In the genomic region with DNA sequence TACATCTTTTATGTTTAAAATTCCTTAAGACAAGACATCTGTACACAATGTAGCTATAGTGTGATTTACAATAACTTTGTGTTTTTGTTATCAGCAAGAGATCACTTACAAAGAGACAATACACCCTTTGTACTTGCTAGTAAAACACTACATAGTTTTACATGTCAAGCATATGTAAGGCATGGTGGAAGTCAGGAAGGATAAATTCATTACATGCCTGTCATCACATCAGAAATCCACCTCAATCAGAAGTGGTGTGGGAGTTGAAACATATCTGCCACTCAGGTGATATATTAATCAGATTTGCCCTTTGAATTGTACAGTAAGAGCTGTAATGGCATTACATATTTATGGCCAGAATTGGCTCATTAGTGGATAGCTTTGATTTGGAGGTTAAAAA, we compare ENCODE assay signal across 1 cellular context.
A peak's percentile ranks its signal among the peaks of the same experiment; 100 is the strongest.
TF ChIP-seq lines count a peak whose summit lies in the region.

No MANE protein-coding gene starts in this region.

TF ChIP-seq in HepG2, 621 proteins besides CTCF, POLR2A, EP300 and RAD21:
- TF ChIP-seq, protein P1, sequence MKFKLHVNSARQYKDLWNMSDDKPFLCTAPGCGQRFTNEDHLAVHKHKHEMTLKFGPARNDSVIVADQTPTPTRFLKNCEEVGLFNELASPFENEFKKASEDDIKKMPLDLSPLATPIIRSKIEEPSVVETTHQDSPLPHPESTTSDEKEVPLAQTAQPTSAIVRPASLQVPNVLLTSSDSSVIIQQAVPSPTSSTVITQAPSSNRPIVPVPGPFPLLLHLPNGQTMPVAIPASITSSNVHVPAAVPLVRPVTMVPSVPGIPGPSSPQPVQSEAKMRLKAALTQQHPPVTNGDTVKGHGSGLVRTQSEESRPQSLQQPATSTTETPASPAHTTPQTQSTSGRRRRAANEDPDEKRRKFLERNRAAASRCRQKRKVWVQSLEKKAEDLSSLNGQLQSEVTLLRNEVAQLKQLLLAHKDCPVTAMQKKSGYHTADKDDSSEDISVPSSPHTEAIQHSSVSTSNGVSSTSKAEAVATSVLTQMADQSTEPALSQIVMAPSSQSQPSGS (CRISPR knock-in tag; IDR thresholded peaks at IDR 0.05) = no peak
- TF ChIP-seq SOX13 (IDR thresholded peaks at IDR 0.05) (no peak), SOX13 (CRISPR knock-in tag; conservative IDR thresholded peaks at IDR 0.05 in 1 of 2, IDR thresholded peaks at IDR 0.05 in 1 of 2) (peak in 1 of 2 experiments; percentile 25; a peak in 1 of 4 replicates)
